In genomic region chr12:13100882-13101769, GRCh38 we compare ENCODE assay signal across 8 cellular contexts. TPM values are rescaled to one million over a fixed set of nuclear protein-coding genes. Genes with fewer than 3 reads are reported as not detected.
A peak's percentile ranks its signal among the peaks of the same experiment; 100 is the strongest.
DNase-seq lines count a peak whose midpoint lies in the region; ATAC-seq and TF ChIP-seq lines count a peak whose summit lies in the region.

No MANE protein-coding gene starts in this region.

- H3K4me3 ChIP-seq in NT2/D1 (ENCODE audit: insufficient read length, low read depth) (peak overlapping the region; percentile 68), epithelial cell of proximal tubule (ENCODE audit: low read depth, low read length) (peak overlapping the region; percentile 62), mucosa of rectum (ENCODE audit: low read length in 2 of 2) (peak overlapping the region; percentile 64 to 69)

- peak overlapping the region; percentile 78 to 85 for H3K27ac ChIP-seq in mucosa of rectum (ENCODE audit: low read depth in 2 of 2, low read length in 2 of 2)

- H3K9me3 ChIP-seq in NT2/D1 (ENCODE audit: insufficient read depth, low read length) = no peaks in the 10 kb centered on the region
- no peaks in the 10 kb centered on the region for H3K9me3 ChIP-seq in mucosa of rectum (ENCODE audit: control insufficient read depth in 2 of 2, low read length in 2 of 2)

- H3K36me3 ChIP-seq in NT2/D1 (ENCODE audit: insufficient read depth, insufficient read length, low read length) (no peaks in the 10 kb centered on the region), mucosa of rectum (ENCODE audit: control insufficient read depth in 2 of 2, insufficient read depth in 2 of 2, low read length in 2 of 2) (no peaks in the 10 kb centered on the region)

- DNase-seq in CMK (ENCODE audit: low read depth) (peak; percentile 43), NT2/D1 (ENCODE audit: low read depth, low spot score) (peak; percentile 97), activated T-cell treated with anti-CD3 and anti-CD28 coated beads for 4 hours (peak; percentile 88), epithelial cell of proximal tubule (ENCODE audit: low read depth) (no peak)
- DNase-seq in stimulated activated CD8-positive, alpha-beta memory T cell treated with anti-CD3 and anti-CD28 coated beads, Interleukin-4, amount 100 ng/mL, for 4 hours (ENCODE audit: low read depth in 2 of 2, low spot score in 1 of 2) = peak; percentile 66 to 85

- H3K27me3 ChIP-seq in NT2/D1 (ENCODE audit: insufficient read depth, insufficient read length) (peaks cover 13% of the 10 kb centered on the region), mucosa of rectum (ENCODE audit: control insufficient read depth in 2 of 2, insufficient read depth in 2 of 2, low read length in 2 of 2) (no peaks in the 10 kb centered on the region)

- peak overlapping the region; percentile 82 for H3K9ac ChIP-seq in NT2/D1 (ENCODE audit: insufficient read length, low read depth)
- peak overlapping the region; percentile 70 to 82 for H3K9ac ChIP-seq in mucosa of rectum (ENCODE audit: low read depth in 1 of 2, low read length in 2 of 2)

- peaks cover 7% of the 10 kb centered on the region for H3K4me1 ChIP-seq in NT2/D1 (ENCODE audit: insufficient read depth, insufficient read length)
- peaks cover 23 to 44% of the 10 kb centered on the region in 2 donors for H3K4me1 ChIP-seq in mucosa of rectum (ENCODE audit: control insufficient read depth in 2 of 2, insufficient read depth in 2 of 2, low read length in 2 of 2)

- no peak for TF ChIP-seq CTCF in epithelial cell of proximal tubule (conservative IDR thresholded peaks at IDR 0.05; ENCODE audit: low read depth, low read length)

- ATAC-seq in GM19455 (IDR thresholded peaks at IDR 0.05; ENCODE audit: unreplicated experiment) = peak; percentile 86
- peak; percentile 37 for ATAC-seq in HG03575 (IDR thresholded peaks at IDR 0.05; ENCODE audit: extremely low read depth, insufficient number of reproducible peaks, low FRiP score, unreplicated experiment)

RNA-seq across cellular contexts. Expression of gene GSG1, which starts 2.3 kb away (rescaled TPM):
- 0.75 and 1.2 TPM in 2 replicates for total RNA-seq in epithelial cell of proximal tubule

RNA-seq across cellular contexts. Expression of gene FAM234B, which starts 56.9 kb away (rescaled TPM):
- 3.8 and 6.4 TPM in 2 replicates for total RNA-seq in epithelial cell of proximal tubule
